Comparison of ENCODE assay signal across 12 cellular contexts in the genomic region with DNA sequence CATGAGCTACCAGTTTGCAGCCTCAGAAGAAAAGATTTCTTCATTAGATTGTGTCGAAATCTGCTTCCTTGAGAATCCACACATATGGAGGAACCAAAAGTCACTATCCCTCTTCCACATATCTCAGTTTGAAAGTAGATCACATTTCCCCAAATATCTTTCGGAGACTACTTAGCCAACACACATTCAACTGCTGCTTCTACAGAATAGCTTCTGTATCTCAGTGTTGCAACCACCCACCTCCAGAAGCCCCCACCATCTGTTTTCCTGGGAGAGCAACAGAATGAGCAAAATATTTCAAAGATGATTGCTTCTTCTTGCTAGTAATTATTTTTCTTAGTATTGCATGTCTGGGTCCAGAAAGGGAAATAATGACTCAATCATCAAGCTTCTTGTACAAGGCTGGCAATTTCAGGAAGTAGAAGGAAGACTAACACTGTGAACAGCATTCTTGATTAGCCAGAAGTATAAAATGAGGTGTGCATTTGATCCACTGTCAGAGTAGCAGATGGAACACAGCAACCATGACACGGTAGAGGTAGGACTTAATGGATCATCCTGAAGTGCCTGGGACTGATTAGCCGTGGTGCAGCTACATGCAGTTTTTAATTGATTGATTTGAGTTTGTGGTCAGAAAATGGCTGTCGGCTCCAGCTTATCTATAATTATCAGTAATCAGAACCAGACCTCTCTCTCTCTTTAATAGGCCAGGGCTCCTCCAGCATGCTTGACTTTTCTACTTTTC. TPM values are rescaled to one million over a fixed set of nuclear protein-coding genes. Genes with fewer than 3 reads are reported as not detected.
DNase-seq lines count a peak whose midpoint lies in the region; ATAC-seq and TF ChIP-seq lines count a peak whose summit lies in the region.
"Had no signal": no experiment of that assay in that cellular context is flagged by ENCODE, and none has a peak within 500 bp of the region (broad histone marks: within the 10 kb centered on the region; RNA-seq: fewer than 3 reads in every experiment).

No MANE protein-coding gene starts in this region.

- H3K79me2 ChIP-seq in OCI-LY3 (ENCODE audit: low read length) (no peaks in the 10 kb centered on the region), fibroblast of lung (ENCODE audit: control insufficient read depth, insufficient read depth, low read length) (no peaks in the 10 kb centered on the region), mammary epithelial cell (ENCODE audit: insufficient read depth, low read length) (no peaks in the 10 kb centered on the region)

- H3K9me3 ChIP-seq in OCI-LY3 (ENCODE audit: insufficient read depth, low read length) (no peaks in the 10 kb centered on the region), fibroblast of lung (ENCODE audit: control insufficient read depth, insufficient read depth, low read depth, low read length) (no peaks in the 10 kb centered on the region), mammary epithelial cell (replicated peaks; ENCODE audit: insufficient read depth, low read length) (no peaks in the 10 kb centered on the region)
- H3K9me3 ChIP-seq: ascending aorta had no signal

- no peak for ATAC-seq in HG02885 (IDR thresholded peaks at IDR 0.05; ENCODE audit: poor library complexity, unreplicated experiment)

- no peaks in the 10 kb centered on the region for H3K27me3 ChIP-seq in OCI-LY3 (ENCODE audit: low read depth, low read length)
- H3K27me3 ChIP-seq in fibroblast of lung (ENCODE audit: control insufficient read depth, insufficient read depth, low read length), result no peaks in the 10 kb centered on the region
- no peaks in the 10 kb centered on the region for H3K27me3 ChIP-seq in mammary epithelial cell (ENCODE audit: insufficient read depth, low read length)
- H3K27me3 ChIP-seq: ascending aorta had no signal

- WGBS in mammary epithelial cell (ENCODE audit: low coverage, missing lambda C conversion rate), result 84% methylated on average over 5 of the region's 5 CpGs

- no peak overlapping the region for H3K27ac ChIP-seq in OCI-LY3 (ENCODE audit: low read length)
- H3K27ac ChIP-seq in fibroblast of lung (ENCODE audit: insufficient read depth, low read length), result no peak overlapping the region
- no peak overlapping the region for H3K27ac ChIP-seq in mammary epithelial cell (ENCODE audit: insufficient read depth, low read depth, low read length)
- H3K27ac ChIP-seq: ascending aorta, epithelial cell of prostate had no signal

- H2AFZ ChIP-seq in OCI-LY3 (ENCODE audit: low read depth, low read length) (0 out of 2 replicates have a peak overlapping the region, but pooled peaks have one; percentile 20), fibroblast of lung (ENCODE audit: low read length) (no peak overlapping the region), mammary epithelial cell (ENCODE audit: low read depth, low read length) (no peak overlapping the region)

- H3K4me1 ChIP-seq in OCI-LY3 (ENCODE audit: low read length) (peaks cover under 1% of the 10 kb centered on the region), fibroblast of lung (ENCODE audit: control insufficient read depth, extremely low read depth, insufficient read depth, low read length) (peaks cover 2% of the 10 kb centered on the region), mammary epithelial cell (ENCODE audit: insufficient read depth, low read length) (peaks cover 9% of the 10 kb centered on the region)
- H3K4me1 ChIP-seq: ascending aorta had no signal

- dilution Hi-C loops in mammary epithelial cell (cut with HindIII; ENCODE audit: low sequenced_read_pairs), result loop anchor here (10.0 kb wide), 1 partner anchor 63 kb away; no protein-coding TSS in a partner anchor

- no TSS peak for BruUV-seq in mammary epithelial cell (replicated peaks; lab: Mats Ljungman, UMichigan)

- CTCF ChIA-PET in mammary epithelial cell (lab: Charles Lee; ENCODE audit: low non-redundant PET), result no interaction called here

- H3K9ac ChIP-seq in OCI-LY3 (ENCODE audit: low read length) (no peak overlapping the region), fibroblast of lung (ENCODE audit: insufficient read depth, low read length) (no peak overlapping the region), mammary epithelial cell (ENCODE audit: insufficient read depth, low read length) (no peak overlapping the region)

- H3K36me3 ChIP-seq in OCI-LY3 (replicated peaks; ENCODE audit: low read depth, low read length) (no peaks in the 10 kb centered on the region), fibroblast of lung (ENCODE audit: control insufficient read depth, insufficient read depth, low read length) (no peaks in the 10 kb centered on the region), mammary epithelial cell (ENCODE audit: insufficient read depth, low read length) (no peaks in the 10 kb centered on the region)
- H3K36me3 ChIP-seq: ascending aorta had no signal

- DNase-seq in EL, result peak; percentile 55
- DNase-seq in fibroblast of lung (ENCODE audit: low read depth in 2 of 2), result peak; percentile 62 to 84
- DNase-seq in pons (ENCODE audit: low spot score), result peak; percentile 70
- no peak for DNase-seq in mammary epithelial cell
- no peak for DNase-seq in SW480 (ENCODE audit: low spot score)
- DNase-seq in cerebellum (ENCODE audit: low spot score), result no peak
- DNase-seq: DMS53, NCI-H1092 treated with DMSO at 0.1 percent for 48 hours had no signal

- intact Hi-C loops in mammary epithelial cell (cut with micrococcal nuclease), result loop anchor here (5.0 kb wide), 1 partner anchor 224 kb away; no protein-coding TSS in a partner anchor

- no peak overlapping the region for H3K4me2 ChIP-seq in OCI-LY3 (ENCODE audit: low read length)
- no peak overlapping the region for H3K4me2 ChIP-seq in fibroblast of lung (ENCODE audit: extremely low read depth, insufficient read depth, low read length)
- no peak overlapping the region for H3K4me2 ChIP-seq in mammary epithelial cell (ENCODE audit: insufficient read depth, low read depth, low read length)

- TF ChIP-seq CTCF in OCI-LY3 (IDR thresholded peaks at IDR 0.05; ENCODE audit: low read depth, low read length) (no peak), fibroblast of lung (conservative IDR thresholded peaks at IDR 0.05 in 1 of 2, IDR thresholded peaks at IDR 0.05 in 1 of 2; ENCODE audit: low read depth in 1 of 2, low read length in 2 of 2) (no peak), mammary epithelial cell (conservative IDR thresholded peaks at IDR 0.05 in 1 of 2, IDR thresholded peaks at IDR 0.05 in 1 of 2; ENCODE audit: extremely low read depth in 1 of 2, insufficient read depth in 1 of 2, low read depth in 1 of 2, low read length in 2 of 2) (no peak)

- no peak overlapping the region for H3K4me3 ChIP-seq in OCI-LY3 (ENCODE audit: low read length)
- no peak overlapping the region for H3K4me3 ChIP-seq in fibroblast of lung (replicated peaks in 1 of 4; ENCODE audit: control extremely low read depth in 1 of 4, insufficient read depth in 1 of 4, low read depth in 3 of 4, low read length in 4 of 4)
- no peak overlapping the region for H3K4me3 ChIP-seq in mammary epithelial cell (replicated peaks in 1 of 3; ENCODE audit: insufficient read depth in 1 of 3, low read depth in 2 of 3, low read length in 3 of 3)
- H3K4me3 ChIP-seq: ascending aorta had no signal

- in situ Hi-C loops in mammary epithelial cell (cut with MboI; ENCODE audit: low sequenced_read_pairs in 2 of 2), result no loop called here

- H4K20me1 ChIP-seq in OCI-LY3 (ENCODE audit: insufficient read depth, low read length) (no peaks in the 10 kb centered on the region), fibroblast of lung (ENCODE audit: control insufficient read depth, extremely low read depth, insufficient read depth, low read length) (no peaks in the 10 kb centered on the region), mammary epithelial cell (ENCODE audit: insufficient read depth, low read length) (no peaks in the 10 kb centered on the region)

RNA-seq across cellular contexts. Expression of gene ZC3H11B, which starts 24.9 kb away (rescaled TPM):
- total RNA-seq in fibroblast of lung (under 0.01 TPM in 1 of 2 replicates, not detected in the other), mammary epithelial cell (not detected), cerebellum (0.18 TPM)
- polyA plus RNA-seq in fibroblast of lung (0.10 and 0.11 TPM in 2 replicates), mammary epithelial cell (0.06 TPM)
- polyA plus RNA-seq in fibroblast of lung (2012), result 0.08 TPM in 1 of 2 replicates, not detected in the other
- polyA minus RNA-seq in fibroblast of lung (ENCODE audit: low replicate concordance) (not detected in 2 replicates), mammary epithelial cell (not detected)
- total RNA-seq: ascending aorta had no signal

Comparison
In these comparisons a context has a peak if more than half of its experiments do, and no peak if none do; other contexts are left out.
1. DNase-seq: peak in EL (single experiment), fibroblast of lung (2 of 2) and pons (single experiment); none in mammary epithelial cell (single experiment), SW480 (single experiment) and cerebellum (single experiment).